ENCODE assay signal across 1 cellular context in genomic region chr6:149948616-149949015, GRCh38.
A peak's percentile ranks its signal among the peaks of the same experiment; 100 is the strongest.
TF ChIP-seq lines count a peak whose summit lies in the region.

No MANE protein-coding gene starts in this region.

TF ChIP-seq in HEK293, 187 proteins besides CTCF, POLR2A, EP300 and RAD21 (continued from another document):
- TF ChIP-seq, protein P1, sequence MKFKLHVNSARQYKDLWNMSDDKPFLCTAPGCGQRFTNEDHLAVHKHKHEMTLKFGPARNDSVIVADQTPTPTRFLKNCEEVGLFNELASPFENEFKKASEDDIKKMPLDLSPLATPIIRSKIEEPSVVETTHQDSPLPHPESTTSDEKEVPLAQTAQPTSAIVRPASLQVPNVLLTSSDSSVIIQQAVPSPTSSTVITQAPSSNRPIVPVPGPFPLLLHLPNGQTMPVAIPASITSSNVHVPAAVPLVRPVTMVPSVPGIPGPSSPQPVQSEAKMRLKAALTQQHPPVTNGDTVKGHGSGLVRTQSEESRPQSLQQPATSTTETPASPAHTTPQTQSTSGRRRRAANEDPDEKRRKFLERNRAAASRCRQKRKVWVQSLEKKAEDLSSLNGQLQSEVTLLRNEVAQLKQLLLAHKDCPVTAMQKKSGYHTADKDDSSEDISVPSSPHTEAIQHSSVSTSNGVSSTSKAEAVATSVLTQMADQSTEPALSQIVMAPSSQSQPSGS (tag by site-specific recombination; IDR thresholded peaks at IDR 0.05; ENCODE audit: low read depth): peak; percentile 32; the same call in 1 of the 2 replicates
- TF ChIP-seq ZNF18 (tag by site-specific recombination; IDR thresholded peaks at IDR 0.05): no peak
- no peak for TF ChIP-seq ZNF146 (tag by site-specific recombination; IDR thresholded peaks at IDR 0.05)
